Comparison of ENCODE assay signal across 24 cellular contexts in genomic region chr20:62349537-62350097, GRCh38. TPM values are rescaled to one million over a fixed set of nuclear protein-coding genes. Genes with fewer than 3 reads are reported as not detected.
DNase-seq lines count a peak whose midpoint lies in the region; ATAC-seq and TF ChIP-seq lines count a peak whose summit lies in the region.
"Had no signal": no experiment of that assay in that cellular context is flagged by ENCODE, and none has a peak within 500 bp of the region (broad histone marks: within the 10 kb centered on the region; RNA-seq: fewer than 3 reads in every experiment).

No MANE protein-coding gene starts in this region.

- no peak for TF ChIP-seq CTCF in Caco-2 (IDR thresholded peaks at IDR 0.05; ENCODE audit: insufficient read depth in 1 of 2, low read depth in 1 of 2, low read length in 1 of 2, severe bottlenecking in 1 of 2, unreplicated experiment in 1 of 2)
- TF ChIP-seq CTCF in neural progenitor cell (IDR thresholded peaks at IDR 0.05), result no peak

- WGBS in esophagus, 2 donors, result 63 to 73% methylated on average over 6 to 7 of the region's 7 CpGs

- H3K4me1 ChIP-seq in Caco-2, result peaks cover 30% of the 10 kb centered on the region
- peaks cover 4% of the 10 kb centered on the region; the same call in 1 of the 2 replicates for H3K4me1 ChIP-seq in HUES48 (ENCODE audit: control insufficient read depth, insufficient read depth, low read length)
- peaks cover 9 to 34% of the 10 kb centered on the region in 2 donors for H3K4me1 ChIP-seq in esophagus (ENCODE audit: control insufficient read depth in 2 of 2, insufficient read depth in 2 of 2, low read length in 1 of 2)
- peaks cover 4% of the 10 kb centered on the region for H3K4me1 ChIP-seq in neural progenitor cell
- no peaks in the 10 kb centered on the region for H3K4me1 ChIP-seq in naive thymus-derived CD4-positive, alpha-beta T cell (ENCODE audit: control insufficient read depth in 2 of 2, insufficient read depth in 2 of 2, low read length in 2 of 2)
- H3K4me1 ChIP-seq: pancreas had no signal

- no TSS peak for BruUV-seq in Caco-2 (replicated peaks; lab: Mats Ljungman, UMichigan)

- H4K20me1 ChIP-seq in neural progenitor cell (ENCODE audit: low read depth), result peaks cover 12% of the 10 kb centered on the region

- H3K27me3 ChIP-seq in Caco-2 (replicated peaks; ENCODE audit: control insufficient read depth, insufficient read depth, low read length), result no peaks in the 10 kb centered on the region
- H3K27me3 ChIP-seq in HUES48 (ENCODE audit: control insufficient read depth, insufficient read depth, low read length), result no peaks in the 10 kb centered on the region
- H3K27me3 ChIP-seq in esophagus (ENCODE audit: control insufficient read depth in 1 of 2, insufficient read depth in 2 of 2, low read length in 2 of 2), result no peaks in the 10 kb centered on the region
- H3K27me3 ChIP-seq in neural progenitor cell, result no peaks in the 10 kb centered on the region
- no peaks in the 10 kb centered on the region for H3K27me3 ChIP-seq in naive thymus-derived CD4-positive, alpha-beta T cell (ENCODE audit: control insufficient read depth in 2 of 2, insufficient read depth in 2 of 2, low read length in 2 of 2)
- H3K27me3 ChIP-seq: ascending aorta, gastrocnemius medialis, pancreas, right atrium auricular region, SJCRH30, vagina had no signal

- H3K4me1 Mint-ChIP-seq in Caco-2 (ENCODE audit: low read depth, unreplicated experiment) (peaks cover 7% of the 10 kb centered on the region), neural progenitor cell (no peaks in the 10 kb centered on the region)
- no peaks in the 10 kb centered on the region for H3K4me1 Mint-ChIP-seq in activated T-helper 1 cell treated with anti-CD3 and anti-CD28 coated beads, Interleukin-12 subunit alpha, Interleukin-12 subunit beta, Interleukin-2, Interleukin-4 antibody, amounts not matched to agents 30 ng/mL and 10 ng/mL and 1 ng/mL, durations not matched to agents 14 hours and 24 hours and 36 hours (ENCODE audit: low read depth)
- peaks cover 0 to 3% (median 0%) of the 10 kb centered on the region in 7 donors for H3K4me1 Mint-ChIP-seq in naive thymus-derived CD4-positive, alpha-beta T cell
- H3K4me1 Mint-ChIP-seq: CD4-positive, CD25-positive, alpha-beta regulatory T cell; T-cell had no signal

- H3K79me2 ChIP-seq in neural progenitor cell (ENCODE audit: low read depth), result peaks cover 4% of the 10 kb centered on the region

- CTCF ChIA-PET in Caco-2 (lab: Charles Lee), result interaction anchor here (0.6 to 1.8 kb wide), 10 partner anchors 10 to 190 kb away, joined by 3 to 14 read pairs (median 4); no protein-coding TSS in a partner anchor
- CTCF ChIA-PET in naive thymus-derived CD4-positive, alpha-beta T cell (lab: Charles Lee), result no interaction called here

- H3F3A ChIP-seq in neural progenitor cell (ENCODE audit: low read depth), result no peaks in the 10 kb centered on the region

- no peak for ATAC-seq in naive thymus-derived CD4-positive, alpha-beta T cell
- ATAC-seq in HG03432 (IDR thresholded peaks at IDR 0.05; ENCODE audit: unreplicated experiment), result no peak
- ATAC-seq: activated T-cell treated with anti-CD3 and anti-CD28 coated beads, Interleukin-2, amount 50 U/mL, for 72 hours; gastrocnemius medialis; natural killer cell treated with Interleukin-12 subunit alpha and Interleukin-12 subunit beta and Interleukin-15 and Interleukin-18, amount 100 ng/mL, for 72 hours; T-cell had no signal

- H2AFZ ChIP-seq in neural progenitor cell (replicated peaks), result no peak overlapping the region

- H3K4me3 Mint-ChIP-seq in Caco-2 (ENCODE audit: unreplicated experiment) (peak overlapping the region; percentile 23), neural progenitor cell (peak overlapping the region; percentile 51)
- H3K4me3 Mint-ChIP-seq in activated T-helper 1 cell treated with anti-CD3 and anti-CD28 coated beads, Interleukin-12 subunit alpha, Interleukin-12 subunit beta, Interleukin-2, Interleukin-4 antibody, amounts not matched to agents 30 ng/mL and 10 ng/mL and 1 ng/mL, durations not matched to agents 14 hours and 24 hours and 36 hours, result no peak overlapping the region
- H3K4me3 Mint-ChIP-seq in naive thymus-derived CD4-positive, alpha-beta T cell, result no peak overlapping the region
- H3K4me3 Mint-ChIP-seq: activated T-cell treated with anti-CD3 and anti-CD28 coated beads, Interleukin-2, amount 50 U/mL, for 72 hours; CD4-positive, CD25-positive, alpha-beta regulatory T cell; natural killer cell treated with Interleukin-12 subunit alpha and Interleukin-12 subunit beta and Interleukin-15 and Interleukin-18, amount 100 ng/mL, for 72 hours; T-cell had no signal

- DNase-seq in Caco-2 (no peak), neural progenitor cell (ENCODE audit: low spot score) (no peak), DMS79 (lab: John Stamatoyannopoulos, UW) (no peak)
- no peak for DNase-seq in activated T-helper 1 cell treated with anti-CD3 and anti-CD28 coated beads, Interleukin-12 subunit alpha, Interleukin-12 subunit beta, Interleukin-2, Interleukin-4 antibody, amounts not matched to agents 30 ng/mL and 10 ng/mL and 1 ng/mL, durations not matched to agents 14 hours and 24 hours and 36 hours (ENCODE audit: low spot score)
- DNase-seq in naive thymus-derived CD4-positive, alpha-beta T cell, result no peak
- DNase-seq: activated naive CD4-positive, alpha-beta T cell treated with anti-CD3 and anti-CD28 coated beads, Interleukin-2, amount 50 U/mL, for 16 hours; activated T-cell treated with anti-CD3 and anti-CD28 coated beads, Interleukin-2, amount 50 U/mL, for 72 hours; CD4-positive, CD25-positive, alpha-beta regulatory T cell; DMS 273 treated with DMSO at 0.1 percent for 48 hours; gastrocnemius medialis; H7; KG1; NCI-H1694; NCI-H748 treated with DMSO at 0.1 percent for 48 hours; SJCRH30; T-cell had no signal

- no peaks in the 10 kb centered on the region for H3K27me3 Mint-ChIP-seq in Caco-2 (ENCODE audit: insufficient read depth, unreplicated experiment)
- peaks cover 6% of the 10 kb centered on the region for H3K27me3 Mint-ChIP-seq in neural progenitor cell (ENCODE audit: insufficient read depth, low read depth)
- peaks cover 2% of the 10 kb centered on the region for H3K27me3 Mint-ChIP-seq in activated T-helper 1 cell treated with anti-CD3 and anti-CD28 coated beads, Interleukin-12 subunit alpha, Interleukin-12 subunit beta, Interleukin-2, Interleukin-4 antibody, amounts not matched to agents 30 ng/mL and 10 ng/mL and 1 ng/mL, durations not matched to agents 14 hours and 24 hours and 36 hours (ENCODE audit: insufficient read depth)
- no peaks in the 10 kb centered on the region for H3K27me3 Mint-ChIP-seq in naive thymus-derived CD4-positive, alpha-beta T cell
- H3K27me3 Mint-ChIP-seq: CD4-positive, CD25-positive, alpha-beta regulatory T cell; T-cell had no signal

- H3K27ac Mint-ChIP-seq in Caco-2 (ENCODE audit: unreplicated experiment) (peak overlapping the region; percentile 92), neural progenitor cell (no peak overlapping the region)
- no peak overlapping the region for H3K27ac Mint-ChIP-seq in activated T-helper 1 cell treated with anti-CD3 and anti-CD28 coated beads, Interleukin-12 subunit alpha, Interleukin-12 subunit beta, Interleukin-2, Interleukin-4 antibody, amounts not matched to agents 30 ng/mL and 10 ng/mL and 1 ng/mL, durations not matched to agents 14 hours and 24 hours and 36 hours
- H3K27ac Mint-ChIP-seq in naive thymus-derived CD4-positive, alpha-beta T cell, result peak overlapping the region in 4 of 9 donors; percentile 31 to 76 (median 73)
- H3K27ac Mint-ChIP-seq: activated T-cell treated with anti-CD3 and anti-CD28 coated beads, Interleukin-2, amount 50 U/mL, for 72 hours; natural killer cell treated with Interleukin-12 subunit alpha and Interleukin-12 subunit beta and Interleukin-15 and Interleukin-18, amount 100 ng/mL, for 72 hours; T-cell had no signal

- no peak overlapping the region for H3K9ac ChIP-seq in HUES48 (ENCODE audit: low read depth, low read length)
- H3K9ac ChIP-seq in neural progenitor cell, result no peak overlapping the region

- no peak overlapping the region for H3K4me2 ChIP-seq in neural progenitor cell

- H3K36me3 ChIP-seq in Caco-2 (ENCODE audit: control insufficient read depth, insufficient read depth, low read length) (peaks cover 39% of the 10 kb centered on the region), HUES48 (ENCODE audit: control insufficient read depth, insufficient read depth, low read length) (peaks cover 81% of the 10 kb centered on the region), esophagus (ENCODE audit: control insufficient read depth in 2 of 2, insufficient read depth in 2 of 2, low read length in 1 of 2) (peaks cover 2 to 27% of the 10 kb centered on the region in 2 donors), neural progenitor cell (no peaks in the 10 kb centered on the region)
- H3K36me3 ChIP-seq in naive thymus-derived CD4-positive, alpha-beta T cell (ENCODE audit: control insufficient read depth in 2 of 3, insufficient read depth in 3 of 3, low read length in 3 of 3), result no peaks in the 10 kb centered on the region
- H3K36me3 ChIP-seq: vagina had no signal

- POLR2A ChIA-PET in Caco-2 (lab: Charles Lee), result interaction anchor here (0.5 to 1.4 kb wide), 5 partner anchors 12 to 445 kb away, joined by 3 to 13 read pairs (median 5); partner anchors contain the start of genes LAMA5 and RPS21
- POLR2A ChIA-PET in naive thymus-derived CD4-positive, alpha-beta T cell (lab: Charles Lee), result no interaction called here

- peaks cover 100% of the 10 kb centered on the region for H3K36me3 Mint-ChIP-seq in Caco-2 (ENCODE audit: insufficient read depth, unreplicated experiment)
- peaks cover 13% of the 10 kb centered on the region for H3K36me3 Mint-ChIP-seq in neural progenitor cell
- peaks cover 3% of the 10 kb centered on the region for H3K36me3 Mint-ChIP-seq in activated T-helper 1 cell treated with anti-CD3 and anti-CD28 coated beads, Interleukin-12 subunit alpha, Interleukin-12 subunit beta, Interleukin-2, Interleukin-4 antibody, amounts not matched to agents 30 ng/mL and 10 ng/mL and 1 ng/mL, durations not matched to agents 14 hours and 24 hours and 36 hours (ENCODE audit: low read depth)
- H3K36me3 Mint-ChIP-seq in naive thymus-derived CD4-positive, alpha-beta T cell, result peaks cover 0 to 4% (median 4%) of the 10 kb centered on the region in 5 donors
- H3K36me3 Mint-ChIP-seq: CD4-positive, CD25-positive, alpha-beta regulatory T cell; T-cell had no signal

- H3K4me3 ChIP-seq in Caco-2 (ENCODE audit: low read depth, low read length), result no peak overlapping the region
- no peak overlapping the region for H3K4me3 ChIP-seq in HUES48 (ENCODE audit: low read depth, low read length)
- H3K4me3 ChIP-seq in esophagus (ENCODE audit: low read depth in 1 of 2, low read length in 2 of 2), result no peak overlapping the region
- H3K4me3 ChIP-seq in neural progenitor cell, result no peak overlapping the region
- no peak overlapping the region for H3K4me3 ChIP-seq in naive thymus-derived CD4-positive, alpha-beta T cell (ENCODE audit: low read length)
- H3K4me3 ChIP-seq: ascending aorta, gastrocnemius medialis, pancreas, right atrium auricular region, SJCRH30, vagina had no signal

- H3K9me3 Mint-ChIP-seq in Caco-2 (ENCODE audit: unreplicated experiment) (peaks cover 18% of the 10 kb centered on the region), neural progenitor cell (peaks cover 7% of the 10 kb centered on the region)
- peaks cover 13% of the 10 kb centered on the region for H3K9me3 Mint-ChIP-seq in activated T-helper 1 cell treated with anti-CD3 and anti-CD28 coated beads, Interleukin-12 subunit alpha, Interleukin-12 subunit beta, Interleukin-2, Interleukin-4 antibody, amounts not matched to agents 30 ng/mL and 10 ng/mL and 1 ng/mL, durations not matched to agents 14 hours and 24 hours and 36 hours
- peaks cover 0 to 11% (median 5%) of the 10 kb centered on the region in 11 donors for H3K9me3 Mint-ChIP-seq in naive thymus-derived CD4-positive, alpha-beta T cell

- H3K9me3 ChIP-seq in Caco-2, result no peaks in the 10 kb centered on the region
- H3K9me3 ChIP-seq in HUES48 (ENCODE audit: control insufficient read depth, insufficient read depth, low read length), result peaks cover 5% of the 10 kb centered on the region
- peaks cover 0 to 2% of the 10 kb centered on the region in 2 donors for H3K9me3 ChIP-seq in esophagus (ENCODE audit: control insufficient read depth in 2 of 2, insufficient read depth in 1 of 2, low read depth in 1 of 2, low read length in 1 of 2)
- no peaks in the 10 kb centered on the region for H3K9me3 ChIP-seq in neural progenitor cell (ENCODE audit: low read depth)
- H3K9me3 ChIP-seq in naive thymus-derived CD4-positive, alpha-beta T cell (ENCODE audit: control insufficient read depth in 2 of 3, low read length in 3 of 3), result no peaks in the 10 kb centered on the region
- H3K9me3 ChIP-seq: ascending aorta, gastrocnemius medialis, pancreas, right atrium auricular region, vagina had no signal

- H3K27ac ChIP-seq in HUES48 (ENCODE audit: low read depth, low read length) (peak overlapping the region; percentile 58), esophagus (ENCODE audit: low read depth in 2 of 2, low read length in 1 of 2) (peak overlapping the region; percentile 70 to 93), neural progenitor cell (no peak overlapping the region)
- no peak overlapping the region for H3K27ac ChIP-seq in naive thymus-derived CD4-positive, alpha-beta T cell (ENCODE audit: low read depth, low read length)
- H3K27ac ChIP-seq: gastrocnemius medialis, pancreas, SJCRH30 had no signal

- intact Hi-C loops in Caco-2 (cut with micrococcal nuclease; ENCODE audit: unreplicated experiment), result loop anchor here (1.0 kb wide), 1 partner anchor 13 kb away; no protein-coding TSS in a partner anchor
- intact Hi-C loops in activated T-helper 1 cell treated with anti-CD3 and anti-CD28 coated beads, Interleukin-12 subunit alpha, Interleukin-12 subunit beta, Interleukin-2, Interleukin-4 antibody, amounts not matched to agents 30 ng/mL and 10 ng/mL and 1 ng/mL, durations not matched to agents 14 hours and 24 hours and 36 hours (cut with micrococcal nuclease), result no loop called here
- intact Hi-C loops in naive thymus-derived CD4-positive, alpha-beta T cell (cut with micrococcal nuclease), result no loop called here

RNA-seq across cellular contexts. Expression of gene LAMA5, which starts 17.5 kb away (rescaled TPM):
- 1,050 and 1,125 TPM in 2 replicates for total RNA-seq in Caco-2 (2022)
- polyA plus RNA-seq in esophagus, result 100 to 1,000 TPM in 1 of 2 donors, 10 to 100 TPM in 1; 79.9 to 329 TPM
- total RNA-seq in neural progenitor cell (ENCODE audit: low replicate concordance), result 12.1 and 63.9 TPM in 2 replicates
- 0.83 and 1.2 TPM in 2 replicates for total RNA-seq in activated T-helper 1 cell treated with anti-CD3 and anti-CD28 coated beads, Interleukin-12 subunit alpha, Interleukin-12 subunit beta, Interleukin-2, Interleukin-4 antibody, amounts not matched to agents 30 ng/mL and 10 ng/mL and 1 ng/mL, durations not matched to agents 14 hours and 24 hours and 36 hours
- total RNA-seq in naive thymus-derived CD4-positive, alpha-beta T cell, result 1 to 10 TPM in 1 of 5 experiments, under 1 TPM in 4; 0.05 to 1.3 (median 0.57) TPM
- not detected for polyA plus RNA-seq in naive thymus-derived CD4-positive, alpha-beta T cell

RNA-seq across cellular contexts. Expression of gene RPS21, which starts 37.3 kb away (rescaled TPM):
- total RNA-seq in Caco-2 (2022) (4,496 and 4,723 TPM in 2 replicates), neural progenitor cell (ENCODE audit: low replicate concordance) (1,629 and 1,765 TPM in 2 replicates)
- polyA plus RNA-seq in esophagus, result 1,000 to 10,000 TPM; 4,370 to 5,155 TPM
- 1,907 and 1,920 TPM in 2 replicates for total RNA-seq in activated T-helper 1 cell treated with anti-CD3 and anti-CD28 coated beads, Interleukin-12 subunit alpha, Interleukin-12 subunit beta, Interleukin-2, Interleukin-4 antibody, amounts not matched to agents 30 ng/mL and 10 ng/mL and 1 ng/mL, durations not matched to agents 14 hours and 24 hours and 36 hours
- total RNA-seq in naive thymus-derived CD4-positive, alpha-beta T cell, result 1,000 to 10,000 TPM; 2,026 to 3,407 (median 3,308) TPM
- 1,000 to 10,000 TPM; 3,163 to 3,458 TPM for polyA plus RNA-seq in naive thymus-derived CD4-positive, alpha-beta T cell

RNA-seq across cellular contexts. Expression of gene ADRM1, which starts 46.8 kb away (rescaled TPM):
- 261 and 263 TPM in 2 replicates for total RNA-seq in Caco-2 (2022)
- polyA plus RNA-seq in esophagus, result 100 to 1,000 TPM in 1 of 2 donors, 10 to 100 TPM in 1; 84.9 to 117 TPM
- 52.3 and 96.3 TPM in 2 replicates for total RNA-seq in neural progenitor cell (ENCODE audit: low replicate concordance)
- 181 and 188 TPM in 2 replicates for total RNA-seq in activated T-helper 1 cell treated with anti-CD3 and anti-CD28 coated beads, Interleukin-12 subunit alpha, Interleukin-12 subunit beta, Interleukin-2, Interleukin-4 antibody, amounts not matched to agents 30 ng/mL and 10 ng/mL and 1 ng/mL, durations not matched to agents 14 hours and 24 hours and 36 hours
- 100 to 1,000 TPM in 1 of 5 experiments, 10 to 100 TPM in 4; 51.3 to 117 (median 55.0) TPM for total RNA-seq in naive thymus-derived CD4-positive, alpha-beta T cell
- 10 to 100 TPM; 73.7 to 99.9 TPM for polyA plus RNA-seq in naive thymus-derived CD4-positive, alpha-beta T cell

RNA-seq across cellular contexts. Expression of gene CABLES2, which starts 57.5 kb away (rescaled TPM):
- total RNA-seq in Caco-2 (2022) (30.7 and 36.4 TPM in 2 replicates), neural progenitor cell (ENCODE audit: low replicate concordance) (8.1 and 13.8 TPM in 2 replicates)
- polyA plus RNA-seq in esophagus, result 1 to 10 TPM; 1.6 to 2.4 TPM
- 12.9 and 15.7 TPM in 2 replicates for total RNA-seq in activated T-helper 1 cell treated with anti-CD3 and anti-CD28 coated beads, Interleukin-12 subunit alpha, Interleukin-12 subunit beta, Interleukin-2, Interleukin-4 antibody, amounts not matched to agents 30 ng/mL and 10 ng/mL and 1 ng/mL, durations not matched to agents 14 hours and 24 hours and 36 hours
- total RNA-seq in naive thymus-derived CD4-positive, alpha-beta T cell, result 10 to 100 TPM in 1 of 5 experiments, 1 to 10 TPM in 4; 4.3 to 16.7 (median 6.3) TPM
- 1 to 10 TPM in 1 of 2 donors, under 1 TPM in 1; 0.61 to 1.8 TPM for polyA plus RNA-seq in naive thymus-derived CD4-positive, alpha-beta T cell

Comparison
In these comparisons a context has a peak if more than half of its experiments do, and no peak if none do; other contexts are left out.
1. H3K4me3 Mint-ChIP-seq: peak in Caco-2 (single experiment) and neural progenitor cell (single experiment); none in activated T-helper 1 cell treated with anti-CD3 and anti-CD28 coated beads, Interleukin-12 subunit alpha, Interleukin-12 subunit beta, Interleukin-2, Interleukin-4 antibody, amounts not matched to agents 30 ng/mL and 10 ng/mL and 1 ng/mL, durations not matched to agents 14 hours and 24 hours and 36 hours (single experiment) and naive thymus-derived CD4-positive, alpha-beta T cell (0 of 10).
2. H3K27ac ChIP-seq: peak in HUES48 (single experiment) and esophagus (2 of 2); none in neural progenitor cell (single experiment) and naive thymus-derived CD4-positive, alpha-beta T cell (single experiment).
3. RNA of gene LAMA5, which starts 17.5 kb away (total RNA-seq): 1,050 to 1,125 TPM in Caco-2; 12.1 to 63.9 TPM in neural progenitor cell, 0.83 to 1.2 TPM in activated T-helper 1 cell treated with anti-CD3 and anti-CD28 coated beads, Interleukin-12 subunit alpha, Interleukin-12 subunit beta, Interleukin-2, Interleukin-4 antibody, amounts not matched to agents 30 ng/mL and 10 ng/mL and 1 ng/mL, durations not matched to agents 14 hours and 24 hours and 36 hours and 0.05 to 1.3 TPM in naive thymus-derived CD4-positive, alpha-beta T cell; every median in the first group is over 10 times any median in the second.